2 cellular contexts compared by ENCODE assay signal in the genomic region with DNA sequence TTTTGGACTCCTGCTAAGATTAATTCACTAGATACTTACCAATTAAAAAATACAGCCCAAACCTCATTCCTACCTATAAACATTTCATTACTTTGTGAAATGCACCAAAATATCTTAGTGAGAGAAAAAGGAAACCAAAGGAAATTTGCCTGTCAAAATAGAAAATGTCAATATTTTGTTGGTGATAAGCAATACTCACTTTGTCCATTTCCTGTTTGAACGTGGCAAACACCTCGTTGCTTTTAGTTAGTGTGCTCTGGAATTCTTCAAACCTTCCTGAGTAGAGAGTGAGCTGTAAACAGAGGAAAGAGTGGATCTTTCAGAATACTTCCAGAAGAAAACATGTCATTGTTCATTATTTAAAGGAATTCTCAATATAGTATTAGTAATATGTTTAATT.
TF ChIP-seq lines count a peak whose summit lies in the region.

No MANE protein-coding gene starts in this region.

TF ChIP-seq in SK-N-SH, 30 proteins besides CTCF, POLR2A, EP300 and RAD21:
- TF ChIP-seq, protein P1, sequence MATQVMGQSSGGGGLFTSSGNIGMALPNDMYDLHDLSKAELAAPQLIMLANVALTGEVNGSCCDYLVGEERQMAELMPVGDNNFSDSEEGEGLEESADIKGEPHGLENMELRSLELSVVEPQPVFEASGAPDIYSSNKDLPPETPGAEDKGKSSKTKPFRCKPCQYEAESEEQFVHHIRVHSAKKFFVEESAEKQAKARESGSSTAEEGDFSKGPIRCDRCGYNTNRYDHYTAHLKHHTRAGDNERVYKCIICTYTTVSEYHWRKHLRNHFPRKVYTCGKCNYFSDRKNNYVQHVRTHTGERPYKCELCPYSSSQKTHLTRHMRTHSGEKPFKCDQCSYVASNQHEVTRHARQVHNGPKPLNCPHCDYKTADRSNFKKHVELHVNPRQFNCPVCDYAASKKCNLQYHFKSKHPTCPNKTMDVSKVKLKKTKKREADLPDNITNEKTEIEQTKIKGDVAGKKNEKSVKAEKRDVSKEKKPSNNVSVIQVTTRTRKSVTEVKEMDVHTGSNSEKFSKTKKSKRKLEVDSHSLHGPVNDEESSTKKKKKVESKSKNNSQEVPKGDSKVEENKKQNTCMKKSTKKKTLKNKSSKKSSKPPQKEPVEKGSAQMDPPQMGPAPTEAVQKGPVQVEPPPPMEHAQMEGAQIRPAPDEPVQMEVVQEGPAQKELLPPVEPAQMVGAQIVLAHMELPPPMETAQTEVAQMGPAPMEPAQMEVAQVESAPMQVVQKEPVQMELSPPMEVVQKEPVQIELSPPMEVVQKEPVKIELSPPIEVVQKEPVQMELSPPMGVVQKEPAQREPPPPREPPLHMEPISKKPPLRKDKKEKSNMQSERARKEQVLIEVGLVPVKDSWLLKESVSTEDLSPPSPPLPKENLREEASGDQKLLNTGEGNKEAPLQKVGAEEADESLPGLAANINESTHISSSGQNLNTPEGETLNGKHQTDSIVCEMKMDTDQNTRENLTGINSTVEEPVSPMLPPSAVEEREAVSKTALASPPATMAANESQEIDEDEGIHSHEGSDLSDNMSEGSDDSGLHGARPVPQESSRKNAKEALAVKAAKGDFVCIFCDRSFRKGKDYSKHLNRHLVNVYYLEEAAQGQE (IDR thresholded peaks at IDR 0.05; ENCODE audit: low read depth, low read length) = no peak
- TF ChIP-seq POLR2AphosphoS5 (IDR thresholded peaks at IDR 0.05; ENCODE audit: low read depth, low read length) = no peak
- TF ChIP-seq TEAD4 (IDR thresholded peaks at IDR 0.05; ENCODE audit: borderline replicate concordance, insufficient read depth) = no peak
- TF ChIP-seq, protein P2, sequence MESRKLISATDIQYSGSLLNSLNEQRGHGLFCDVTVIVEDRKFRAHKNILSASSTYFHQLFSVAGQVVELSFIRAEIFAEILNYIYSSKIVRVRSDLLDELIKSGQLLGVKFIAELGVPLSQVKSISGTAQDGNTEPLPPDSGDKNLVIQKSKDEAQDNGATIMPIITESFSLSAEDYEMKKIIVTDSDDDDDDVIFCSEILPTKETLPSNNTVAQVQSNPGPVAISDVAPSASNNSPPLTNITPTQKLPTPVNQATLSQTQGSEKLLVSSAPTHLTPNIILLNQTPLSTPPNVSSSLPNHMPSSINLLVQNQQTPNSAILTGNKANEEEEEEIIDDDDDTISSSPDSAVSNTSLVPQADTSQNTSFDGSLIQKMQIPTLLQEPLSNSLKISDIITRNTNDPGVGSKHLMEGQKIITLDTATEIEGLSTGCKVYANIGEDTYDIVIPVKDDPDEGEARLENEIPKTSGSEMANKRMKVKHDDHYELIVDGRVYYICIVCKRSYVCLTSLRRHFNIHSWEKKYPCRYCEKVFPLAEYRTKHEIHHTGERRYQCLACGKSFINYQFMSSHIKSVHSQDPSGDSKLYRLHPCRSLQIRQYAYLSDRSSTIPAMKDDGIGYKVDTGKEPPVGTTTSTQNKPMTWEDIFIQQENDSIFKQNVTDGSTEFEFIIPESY (IDR thresholded peaks at IDR 0.05; ENCODE audit: borderline replicate concordance, low read depth) = no peak
- no peak for TF ChIP-seq GABPA (IDR thresholded peaks at IDR 0.05; ENCODE audit: low read depth)
- TF ChIP-seq, protein P3, sequence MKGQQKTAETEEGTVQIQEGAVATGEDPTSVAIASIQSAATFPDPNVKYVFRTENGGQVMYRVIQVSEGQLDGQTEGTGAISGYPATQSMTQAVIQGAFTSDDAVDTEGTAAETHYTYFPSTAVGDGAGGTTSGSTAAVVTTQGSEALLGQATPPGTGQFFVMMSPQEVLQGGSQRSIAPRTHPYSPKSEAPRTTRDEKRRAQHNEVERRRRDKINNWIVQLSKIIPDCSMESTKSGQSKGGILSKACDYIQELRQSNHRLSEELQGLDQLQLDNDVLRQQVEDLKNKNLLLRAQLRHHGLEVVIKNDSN (IDR thresholded peaks at IDR 0.05; ENCODE audit: borderline replicate concordance, low read depth) = no peak
- no peak for TF ChIP-seq ELF1 (IDR thresholded peaks at IDR 0.05)

TF ChIP-seq in SK-N-SH treated with all-trans-retinoic acid at 6 μM for 48 hours, 23 proteins besides CTCF, POLR2A, EP300 and RAD21 (continued from another document):
- TF ChIP-seq, protein P4, sequence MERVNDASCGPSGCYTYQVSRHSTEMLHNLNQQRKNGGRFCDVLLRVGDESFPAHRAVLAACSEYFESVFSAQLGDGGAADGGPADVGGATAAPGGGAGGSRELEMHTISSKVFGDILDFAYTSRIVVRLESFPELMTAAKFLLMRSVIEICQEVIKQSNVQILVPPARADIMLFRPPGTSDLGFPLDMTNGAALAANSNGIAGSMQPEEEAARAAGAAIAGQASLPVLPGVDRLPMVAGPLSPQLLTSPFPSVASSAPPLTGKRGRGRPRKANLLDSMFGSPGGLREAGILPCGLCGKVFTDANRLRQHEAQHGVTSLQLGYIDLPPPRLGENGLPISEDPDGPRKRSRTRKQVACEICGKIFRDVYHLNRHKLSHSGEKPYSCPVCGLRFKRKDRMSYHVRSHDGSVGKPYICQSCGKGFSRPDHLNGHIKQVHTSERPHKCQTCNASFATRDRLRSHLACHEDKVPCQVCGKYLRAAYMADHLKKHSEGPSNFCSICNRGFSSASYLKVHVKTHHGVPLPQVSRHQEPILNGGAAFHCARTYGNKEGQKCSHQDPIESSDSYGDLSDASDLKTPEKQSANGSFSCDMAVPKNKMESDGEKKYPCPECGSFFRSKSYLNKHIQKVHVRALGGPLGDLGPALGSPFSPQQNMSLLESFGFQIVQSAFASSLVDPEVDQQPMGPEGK (CRISPR knock-in tag; IDR thresholded peaks at IDR 0.05; ENCODE audit: borderline replicate concordance) = no peak
- no peak for TF ChIP-seq SNAI2 (CRISPR knock-in tag; IDR thresholded peaks at IDR 0.05)
- TF ChIP-seq ZFP30 (CRISPR knock-in tag; IDR thresholded peaks at IDR 0.05) = no peak
- no peak for TF ChIP-seq PPARA (CRISPR knock-in tag; IDR thresholded peaks at IDR 0.05; ENCODE audit: borderline replicate concordance)
- no peak for TF ChIP-seq OSR1 (CRISPR knock-in tag; IDR thresholded peaks at IDR 0.05)
- TF ChIP-seq ZNF8 (CRISPR knock-in tag; IDR thresholded peaks at IDR 0.05) = no peak
- TF ChIP-seq, protein P5, sequence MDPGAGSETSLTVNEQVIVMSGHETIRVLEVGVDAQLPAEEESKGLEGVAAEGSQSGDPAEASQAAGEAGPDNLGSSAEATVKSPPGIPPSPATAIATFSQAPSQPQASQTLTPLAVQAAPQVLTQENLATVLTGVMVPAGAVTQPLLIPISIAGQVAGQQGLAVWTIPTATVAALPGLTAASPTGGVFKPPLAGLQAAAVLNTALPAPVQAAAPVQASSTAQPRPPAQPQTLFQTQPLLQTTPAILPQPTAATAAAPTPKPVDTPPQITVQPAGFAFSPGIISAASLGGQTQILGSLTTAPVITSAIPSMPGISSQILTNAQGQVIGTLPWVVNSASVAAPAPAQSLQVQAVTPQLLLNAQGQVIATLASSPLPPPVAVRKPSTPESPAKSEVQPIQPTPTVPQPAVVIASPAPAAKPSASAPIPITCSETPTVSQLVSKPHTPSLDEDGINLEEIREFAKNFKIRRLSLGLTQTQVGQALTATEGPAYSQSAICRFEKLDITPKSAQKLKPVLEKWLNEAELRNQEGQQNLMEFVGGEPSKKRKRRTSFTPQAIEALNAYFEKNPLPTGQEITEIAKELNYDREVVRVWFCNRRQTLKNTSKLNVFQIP (CRISPR knock-in tag; IDR thresholded peaks at IDR 0.05; ENCODE audit: borderline replicate concordance, low read depth) = no peak
- TF ChIP-seq ISL1 (CRISPR knock-in tag; IDR thresholded peaks at IDR 0.05) = no peak
- TF ChIP-seq TCF4 (CRISPR knock-in tag; IDR thresholded peaks at IDR 0.05; ENCODE audit: borderline replicate concordance) = no peak
- TF ChIP-seq ESRRG (CRISPR knock-in tag; IDR thresholded peaks at IDR 0.05) = no peak
- no peak for TF ChIP-seq GLIS3 (CRISPR knock-in tag; IDR thresholded peaks at IDR 0.05)
- TF ChIP-seq, protein P6, sequence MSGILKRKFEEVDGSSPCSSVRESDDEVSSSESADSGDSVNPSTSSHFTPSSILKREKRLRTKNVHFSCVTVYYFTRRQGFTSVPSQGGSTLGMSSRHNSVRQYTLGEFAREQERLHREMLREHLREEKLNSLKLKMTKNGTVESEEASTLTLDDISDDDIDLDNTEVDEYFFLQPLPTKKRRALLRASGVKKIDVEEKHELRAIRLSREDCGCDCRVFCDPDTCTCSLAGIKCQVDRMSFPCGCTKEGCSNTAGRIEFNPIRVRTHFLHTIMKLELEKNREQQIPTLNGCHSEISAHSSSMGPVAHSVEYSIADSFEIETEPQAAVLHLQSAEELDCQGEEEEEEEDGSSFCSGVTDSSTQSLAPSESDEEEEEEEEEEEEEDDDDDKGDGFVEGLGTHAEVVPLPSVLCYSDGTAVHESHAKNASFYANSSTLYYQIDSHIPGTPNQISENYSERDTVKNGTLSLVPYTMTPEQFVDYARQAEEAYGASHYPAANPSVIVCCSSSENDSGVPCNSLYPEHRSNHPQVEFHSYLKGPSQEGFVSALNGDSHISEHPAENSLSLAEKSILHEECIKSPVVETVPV (CRISPR knock-in tag; IDR thresholded peaks at IDR 0.05) = no peak
- TF ChIP-seq TOX (CRISPR knock-in tag; IDR thresholded peaks at IDR 0.05; ENCODE audit: borderline replicate concordance) = no peak
- no peak for TF ChIP-seq ZC3H10 (CRISPR knock-in tag; IDR thresholded peaks at IDR 0.05)
- no peak for TF ChIP-seq ZNF70 (CRISPR knock-in tag; IDR thresholded peaks at IDR 0.05)
- TF ChIP-seq, protein P7, sequence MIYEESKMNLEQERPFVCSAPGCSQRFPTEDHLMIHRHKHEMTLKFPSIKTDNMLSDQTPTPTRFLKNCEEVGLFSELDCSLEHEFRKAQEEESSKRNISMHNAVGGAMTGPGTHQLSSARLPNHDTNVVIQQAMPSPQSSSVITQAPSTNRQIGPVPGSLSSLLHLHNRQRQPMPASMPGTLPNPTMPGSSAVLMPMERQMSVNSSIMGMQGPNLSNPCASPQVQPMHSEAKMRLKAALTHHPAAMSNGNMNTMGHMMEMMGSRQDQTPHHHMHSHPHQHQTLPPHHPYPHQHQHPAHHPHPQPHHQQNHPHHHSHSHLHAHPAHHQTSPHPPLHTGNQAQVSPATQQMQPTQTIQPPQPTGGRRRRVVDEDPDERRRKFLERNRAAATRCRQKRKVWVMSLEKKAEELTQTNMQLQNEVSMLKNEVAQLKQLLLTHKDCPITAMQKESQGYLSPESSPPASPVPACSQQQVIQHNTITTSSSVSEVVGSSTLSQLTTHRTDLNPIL (CRISPR knock-in tag; IDR thresholded peaks at IDR 0.05; ENCODE audit: low read depth) = no peak
- TF ChIP-seq CSDC2 (CRISPR knock-in tag; IDR thresholded peaks at IDR 0.05) = no peak
